In the genomic region with DNA sequence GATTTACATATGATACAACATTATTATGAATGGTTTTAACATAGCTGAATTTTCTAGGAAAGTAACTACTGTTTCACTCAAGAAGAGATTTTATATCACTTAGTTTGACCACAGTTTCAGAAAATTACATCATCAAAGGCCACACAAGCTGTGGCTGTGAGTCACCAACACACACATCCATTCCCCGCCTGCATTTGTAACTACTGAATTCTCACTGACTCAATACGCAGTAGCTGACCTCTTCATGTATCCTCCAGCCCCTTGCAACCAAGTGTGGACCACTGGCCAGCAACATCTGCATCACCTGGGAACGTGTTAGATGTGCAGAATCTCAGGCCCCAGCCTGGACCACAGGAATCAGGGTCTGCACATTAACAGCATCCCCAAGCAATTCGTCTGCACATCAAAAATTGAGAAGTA, we compare ENCODE assay signal across 8 cellular contexts.
DNase-seq lines count a peak whose midpoint lies in the region; ATAC-seq, FAIRE-seq and TF ChIP-seq lines count a peak whose summit lies in the region.

No MANE protein-coding gene starts in this region.

- H2AK5ac ChIP-seq in trophoblast cell (ENCODE audit: low read length), result no peak overlapping the region

- H4K12ac ChIP-seq in trophoblast cell (ENCODE audit: low read depth, low read length), result no peak overlapping the region

- H3K14ac ChIP-seq in trophoblast cell (ENCODE audit: low read length), result no peak overlapping the region

- H3K9me3 Mint-ChIP-seq in CD14-positive monocyte, result no peaks in the 10 kb centered on the region
- no peaks in the 10 kb centered on the region for H3K9me3 Mint-ChIP-seq in astrocyte (ENCODE audit: unreplicated experiment)

- ATAC-seq in HG03095 (IDR thresholded peaks at IDR 0.05; ENCODE audit: unreplicated experiment), result no peak
- ATAC-seq in GM18511 (IDR thresholded peaks at IDR 0.05; ENCODE audit: unreplicated experiment), result no peak

- peaks cover 52% of the 10 kb centered on the region for H3K79me2 ChIP-seq in astrocyte (ENCODE audit: insufficient read depth, low read length)
- H3K79me2 ChIP-seq in trophoblast cell (ENCODE audit: control insufficient read depth, insufficient read depth, low read length, poor library complexity), result no peaks in the 10 kb centered on the region
- no peaks in the 10 kb centered on the region for H3K79me2 ChIP-seq in OCI-LY7 (ENCODE audit: insufficient read depth, low read depth, low read length)

- peak overlapping the region; percentile 70 to 93 (median 89) for H3K27ac Mint-ChIP-seq in CD14-positive monocyte
- H3K27ac Mint-ChIP-seq in astrocyte (ENCODE audit: unreplicated experiment), result peak overlapping the region; percentile 94

- H3K4me3 ChIP-seq in astrocyte (ENCODE audit: insufficient read depth, low read depth, low read length) (no peak overlapping the region), trophoblast cell (ENCODE audit: low read depth, low read length) (no peak overlapping the region), OCI-LY7 (ENCODE audit: low read depth, low read length, poor library complexity, severe bottlenecking) (no peak overlapping the region)

- H2AFZ ChIP-seq in astrocyte (ENCODE audit: low read depth, low read length) (no peak overlapping the region), trophoblast cell (ENCODE audit: insufficient read depth, low read length, poor library complexity) (no peak overlapping the region), OCI-LY7 (ENCODE audit: low read length) (no peak overlapping the region)

- BruUV-seq in OCI-LY7 (replicated peaks; lab: Mats Ljungman, UMichigan), result no TSS peak

- H3K4me2 ChIP-seq in astrocyte (ENCODE audit: low read length), result peak overlapping the region; percentile 72
- H3K4me2 ChIP-seq in trophoblast cell (ENCODE audit: low read length), result no peak overlapping the region
- no peak overlapping the region for H3K4me2 ChIP-seq in OCI-LY7 (ENCODE audit: low read length)

- H3K9me3 ChIP-seq in astrocyte (ENCODE audit: insufficient read depth, low read depth, low read length) (no peaks in the 10 kb centered on the region), trophoblast cell (ENCODE audit: insufficient read depth, low read depth, low read length) (peaks cover 2% of the 10 kb centered on the region), OCI-LY7 (ENCODE audit: low read length) (no peaks in the 10 kb centered on the region)

- peak overlapping the region in 1 of 2 donors; percentile 35 for H3K4me3 Mint-ChIP-seq in CD14-positive monocyte
- no peak overlapping the region for H3K4me3 Mint-ChIP-seq in astrocyte (ENCODE audit: unreplicated experiment)

- no peak overlapping the region for H2BK120ac ChIP-seq in trophoblast cell (ENCODE audit: insufficient read depth, low read length, poor library complexity)

- no peak for FAIRE-seq in astrocyte (lab: Jason Lieb, UNC)

- peaks cover 28% of the 10 kb centered on the region for H3K4me1 ChIP-seq in astrocyte (ENCODE audit: insufficient read depth, low read length)
- no peaks in the 10 kb centered on the region for H3K4me1 ChIP-seq in trophoblast cell (ENCODE audit: control insufficient read depth in 1 of 2, insufficient read depth in 2 of 2, low read length in 2 of 2)
- peaks cover 15% of the 10 kb centered on the region for H3K4me1 ChIP-seq in OCI-LY7 (ENCODE audit: insufficient read depth, low read length, poor library complexity, severe bottlenecking)

- H3K9me2 ChIP-seq in OCI-LY7 (ENCODE audit: insufficient read depth, low read length), result no peaks in the 10 kb centered on the region

- peaks cover 0 to 4% (median 0%) of the 10 kb centered on the region in 3 donors for H3K27me3 Mint-ChIP-seq in CD14-positive monocyte (ENCODE audit: low read depth in 3 of 3)
- H3K27me3 Mint-ChIP-seq in astrocyte (ENCODE audit: low read depth, unreplicated experiment), result no peaks in the 10 kb centered on the region

- H3K9ac ChIP-seq in astrocyte (ENCODE audit: low read length) (no peak overlapping the region), trophoblast cell (ENCODE audit: low read length) (no peak overlapping the region)

- H3K4me1 Mint-ChIP-seq in CD14-positive monocyte (peaks cover 58% of the 10 kb centered on the region), astrocyte (ENCODE audit: low read depth, unreplicated experiment) (peaks cover 34% of the 10 kb centered on the region)

- H3K36me3 ChIP-seq in astrocyte (ENCODE audit: insufficient read depth, low read length), result no peaks in the 10 kb centered on the region
- H3K36me3 ChIP-seq in trophoblast cell (ENCODE audit: control insufficient read depth in 1 of 2, insufficient read depth in 2 of 2, low read length in 2 of 2), result no peaks in the 10 kb centered on the region
- H3K36me3 ChIP-seq in OCI-LY7 (ENCODE audit: insufficient read depth, low read length), result no peaks in the 10 kb centered on the region

- H3K18ac ChIP-seq in trophoblast cell (ENCODE audit: low read length), result no peak overlapping the region

- peak; percentile 72 for DNase-seq in CD14-positive monocyte (ENCODE audit: low spot score)
- DNase-seq in NCI-H460 (ENCODE audit: extremely low read depth, low read depth), result peak; percentile 88
- DNase-seq in astrocyte (ENCODE audit: low read depth), result peak; percentile 95
- DNase-seq in trophoblast cell, result peak; percentile 32 to 65
- DNase-seq in OCI-LY7 (ENCODE audit: low spot score), result no peak
- DNase-seq in NCI-H2171 (lab: John Stamatoyannopoulos, UW), result no peak

- H2BK12ac ChIP-seq in trophoblast cell (ENCODE audit: low read length), result no peak overlapping the region

- no CpG with 5 or more reads among the region's 4 CpGs for WGBS in trophoblast cell (ENCODE audit: extremely low coverage, insufficient coverage, insufficient read length)

- H3K36me3 Mint-ChIP-seq in CD14-positive monocyte, result peaks cover 6 to 7% of the 10 kb centered on the region in 2 donors
- H3K36me3 Mint-ChIP-seq in astrocyte (ENCODE audit: low read depth, unreplicated experiment), result no peaks in the 10 kb centered on the region

- no peak overlapping the region for H4K8ac ChIP-seq in trophoblast cell (ENCODE audit: low read depth, low read length)

- H4K91ac ChIP-seq in trophoblast cell (ENCODE audit: low read depth, low read length), result no peak overlapping the region

- no peak overlapping the region for H3K23ac ChIP-seq in trophoblast cell (ENCODE audit: low read length)

- POLR2A ChIA-PET in OCI-LY7 (lab: Charles Lee), result interaction anchor here (0.6 kb wide), 1 partner anchor 179 kb away, joined by 3 read pairs; no protein-coding TSS in a partner anchor

- no peaks in the 10 kb centered on the region for H3K79me1 ChIP-seq in trophoblast cell (ENCODE audit: low read length)

- no peak for TF ChIP-seq CTCF in CD14-positive monocyte (IDR thresholded peaks at IDR 0.05)
- TF ChIP-seq CTCF in astrocyte (IDR thresholded peaks at IDR 0.05; ENCODE audit: insufficient read depth, low read depth, low read length), result no peak
- TF ChIP-seq CTCF in OCI-LY7 (conservative IDR thresholded peaks at IDR 0.05; ENCODE audit: low read length), result no peak

- H4K20me1 ChIP-seq in astrocyte (ENCODE audit: insufficient read depth, low read length) (peaks cover 86% of the 10 kb centered on the region), OCI-LY7 (ENCODE audit: insufficient read depth, low read length) (no peaks in the 10 kb centered on the region; the same call in 1 of the 2 replicates)

- CTCF ChIA-PET in OCI-LY7 (lab: Charles Lee; ENCODE audit: unreplicated experiment), result no interaction called here

- H2BK5ac ChIP-seq in trophoblast cell (ENCODE audit: low read depth, low read length, poor library complexity), result no peak overlapping the region

- H3K27ac ChIP-seq in astrocyte (ENCODE audit: low read depth, low read length) (peak overlapping the region; percentile 54), trophoblast cell (ENCODE audit: low read depth, low read length) (no peak overlapping the region), OCI-LY7 (ENCODE audit: low read depth, low read length, poor library complexity, severe bottlenecking) (no peak overlapping the region)

- no peaks in the 10 kb centered on the region for H3K27me3 ChIP-seq in astrocyte (ENCODE audit: insufficient read depth, low read length)
- no peaks in the 10 kb centered on the region for H3K27me3 ChIP-seq in trophoblast cell (ENCODE audit: insufficient read depth, low read length)

- H3K4ac ChIP-seq in trophoblast cell (ENCODE audit: low read depth, low read length), result no peak overlapping the region

- intact Hi-C loops in CD14-positive monocyte (cut with micrococcal nuclease) (loop anchor here in 1 of 2 donors (10.0 kb wide), 1 partner anchor 62 kb away; no protein-coding TSS in a partner anchor), OCI-LY7 (cut with micrococcal nuclease; ENCODE audit: unreplicated experiment) (no loop called here)

Comparison
In these comparisons a context has a peak if more than half of its experiments do, and no peak if none do; other contexts are left out.
1. DNase-seq: peak in CD14-positive monocyte (single experiment), NCI-H460 (single experiment), astrocyte (single experiment) and trophoblast cell (2 of 2); none in OCI-LY7 (single experiment) and NCI-H2171 (single experiment).